Comparison of ENCODE assay signal across 18 cellular contexts in genomic region chr13:85853901-85854663, GRCh38. TPM values are rescaled to one million over a fixed set of nuclear protein-coding genes. Genes with fewer than 3 reads are reported as not detected.
A peak's percentile ranks its signal among the peaks of the same experiment; 100 is the strongest.
DNase-seq lines count a peak whose midpoint lies in the region; ATAC-seq and TF ChIP-seq lines count a peak whose summit lies in the region.
"Had no signal": no experiment of that assay in that cellular context is flagged by ENCODE, and none has a peak within 500 bp of the region (broad histone marks: within the 10 kb centered on the region; RNA-seq: fewer than 3 reads in every experiment).

No MANE protein-coding gene starts in this region.

- no peaks in the 10 kb centered on the region for H3K36me3 ChIP-seq in IMR-90 (ENCODE audit: control insufficient read depth, insufficient read depth, low read length)
- no peaks in the 10 kb centered on the region for H3K36me3 ChIP-seq in mesendoderm (ENCODE audit: control insufficient read depth, insufficient read depth, low read length)
- no peaks in the 10 kb centered on the region for H3K36me3 ChIP-seq in upper lobe of left lung
- H3K36me3 ChIP-seq: BLaER1 had no signal

- H4K5ac ChIP-seq in IMR-90 (ENCODE audit: low read depth, low read length) (no peak overlapping the region), mesendoderm (ENCODE audit: low read length) (no peak overlapping the region)

- no TSS peak for BruUV-seq in IMR-90 (replicated peaks; lab: Mats Ljungman, UMichigan)

- H2AFZ ChIP-seq in IMR-90 (replicated peaks; ENCODE audit: low read length, poor library complexity), result peak overlapping the region; percentile 33
- H2AFZ ChIP-seq: GM23248 had no signal

- no CpG with 5 or more reads among the region's 11 CpGs for WGBS in IMR-90 (ENCODE audit: extremely low coverage in 2 of 2, insufficient read length in 1 of 2), 2 experiments
- WGBS in mesendoderm (ENCODE audit: extremely low coverage, insufficient coverage, low lambda C conversion rate), result no CpG with 5 or more reads among the region's 11 CpGs
- WGBS in upper lobe of left lung, 2 donors, result 86 to 93% methylated on average over 6 to 10 of the region's 11 CpGs

- no peak overlapping the region for H3K56ac ChIP-seq in IMR-90 (ENCODE audit: extremely low read depth, insufficient read depth, low read length)
- H3K56ac ChIP-seq in mesendoderm (ENCODE audit: low read length), result no peak overlapping the region

- TF ChIP-seq EP300 in upper lobe of left lung (IDR thresholded peaks at IDR 0.05), result no peak

- no peak overlapping the region for H3K14ac ChIP-seq in IMR-90 (replicated peaks; ENCODE audit: low read depth, low read length)

- POLR2A ChIA-PET in IMR-90 (lab: Charles Lee; ENCODE audit: unreplicated experiment), result no interaction called here

- TF ChIP-seq RAD21 in IMR-90 (IDR thresholded peaks at IDR 0.05; ENCODE audit: low read length), result no peak

- no peak overlapping the region for H3K18ac ChIP-seq in IMR-90 (ENCODE audit: low read depth, low read length)
- H3K18ac ChIP-seq in mesendoderm (ENCODE audit: low read length), result no peak overlapping the region

- no peak overlapping the region for H3K4me2 ChIP-seq in IMR-90 (ENCODE audit: low read depth, low read length)
- H3K4me2 ChIP-seq in mesendoderm (ENCODE audit: low read length), result no peak overlapping the region
- H3K4me2 ChIP-seq: BLaER1 had no signal

- no peak overlapping the region for H3K23ac ChIP-seq in IMR-90 (ENCODE audit: low read depth, low read length)
- no peak overlapping the region for H3K23ac ChIP-seq in mesendoderm (ENCODE audit: low read length)

- H2BK5ac ChIP-seq in IMR-90 (ENCODE audit: low read depth, low read length, poor library complexity, severe bottlenecking), result no peak overlapping the region
- no peak overlapping the region for H2BK5ac ChIP-seq in mesendoderm (ENCODE audit: low read length)

- H3K9me1 ChIP-seq in IMR-90 (ENCODE audit: insufficient read depth, low read length), result no peaks in the 10 kb centered on the region

- TF ChIP-seq CTCF in IMR-90 (conservative IDR thresholded peaks at IDR 0.05; ENCODE audit: low read depth, low read length), result no peak
- TF ChIP-seq CTCF in upper lobe of left lung (IDR thresholded peaks at IDR 0.05), result no peak

- H4K91ac ChIP-seq in IMR-90 (ENCODE audit: insufficient read depth, low read depth, low read length), result no peak overlapping the region

- H3K4me3 ChIP-seq in IMR-90 (ENCODE audit: insufficient read depth, low read depth, low read length), result no peak overlapping the region
- no peak overlapping the region for H3K4me3 ChIP-seq in mesendoderm (ENCODE audit: low read length)
- H3K4me3 ChIP-seq in upper lobe of left lung, result no peak overlapping the region
- H3K4me3 ChIP-seq: BLaER1, GM23248 had no signal

- intact Hi-C loops in IMR-90 (cut with micrococcal nuclease), result no loop called here

- no peaks in the 10 kb centered on the region for H3K79me1 ChIP-seq in IMR-90 (ENCODE audit: low read depth in 1 of 2, low read length in 2 of 2)
- H3K79me1 ChIP-seq in mesendoderm (ENCODE audit: low read length), result no peaks in the 10 kb centered on the region

- no peak overlapping the region for H2BK120ac ChIP-seq in IMR-90 (ENCODE audit: low read depth, low read length)
- H2BK120ac ChIP-seq in mesendoderm (ENCODE audit: low read depth, low read length), result no peak overlapping the region

- in situ Hi-C loops in IMR-90 (cut with MboI; ENCODE audit: low sequenced_read_pairs), result no loop called here

- H2BK20ac ChIP-seq in IMR-90 (ENCODE audit: low read depth, low read length), result no peak overlapping the region

- no peak for TF ChIP-seq POLR2A in IMR-90 (IDR thresholded peaks at IDR 0.05; ENCODE audit: low read depth, low read length)
- no peak for TF ChIP-seq POLR2A in upper lobe of left lung (IDR thresholded peaks at IDR 0.05)
- no peak for TF ChIP-seq POLR2A in erythroblast (IDR thresholded peaks at IDR 0.05; ENCODE audit: low read length)

- no peaks in the 10 kb centered on the region for H3K79me2 ChIP-seq in mesendoderm (ENCODE audit: control insufficient read depth, insufficient read depth, low read length)

- peaks cover 3% of the 10 kb centered on the region for H3K9me3 ChIP-seq in IMR-90 (ENCODE audit: control insufficient read depth, insufficient read depth, low read length)
- peaks cover 0 to 24% (median 4%) of the 10 kb centered on the region in 4 donors for H3K9me3 ChIP-seq in upper lobe of left lung

- CTCF ChIA-PET in IMR-90 (lab: Yijun Ruan, JAX), result no interaction called here

- DNase-seq in IMR-90 (no peak), OCI-M1 (lab: John Stamatoyannopoulos, UW) (peak; percentile 6), mesendoderm (peak; percentile 26), upper lobe of left lung (peak in 1 of 2 donors; percentile 37), erythroblast (lab: John Stamatoyannopoulos, UW) (no peak)
- DNase-seq: CD8-positive, alpha-beta T cell; DND-41; GM23248; HCEC 1CT; MM.1S; NCI-H1092 treated with DMSO at 0.1 percent for 48 hours; NCI-H2081; NCI-H446 treated with DMSO at 0.1 percent for 48 hours; SIG-M5 had no signal

- H2AK9ac ChIP-seq in IMR-90 (replicated peaks; ENCODE audit: low read depth, low read length, poor library complexity), result no peak overlapping the region

- H2AK5ac ChIP-seq in IMR-90 (ENCODE audit: low read depth, low read length) (no peak overlapping the region), mesendoderm (ENCODE audit: low read length) (no peak overlapping the region)

- ATAC-seq in IMR-90 (ENCODE audit: low read depth), result no peak
- peak; percentile 35 to 43 for ATAC-seq in upper lobe of left lung (ENCODE audit: low FRiP score in 2 of 2)
- no peak for ATAC-seq in HG02798 (IDR thresholded peaks at IDR 0.05; ENCODE audit: poor library complexity, unreplicated experiment)
- no peak for ATAC-seq in esophagus mucosa
- ATAC-seq: CD8-positive, alpha-beta T cell had no signal

- no peak overlapping the region for H3K27ac ChIP-seq in IMR-90 (ENCODE audit: insufficient read depth, low read length)
- no peak overlapping the region for H3K27ac ChIP-seq in mesendoderm (ENCODE audit: low read depth, low read length)
- no peak overlapping the region for H3K27ac ChIP-seq in upper lobe of left lung
- H3K27ac ChIP-seq: BLaER1, GM23248 had no signal

- H3K9ac ChIP-seq in IMR-90 (ENCODE audit: low read depth, low read length) (no peak overlapping the region), mesendoderm (ENCODE audit: low read length) (no peak overlapping the region)
- H3K9ac ChIP-seq: BLaER1, GM23248 had no signal

- dilution Hi-C loops in IMR-90 (cut with HindIII; ENCODE audit: low sequenced_read_pairs, unreplicated experiment), result no loop called here

- H3K4me1 ChIP-seq in IMR-90 (ENCODE audit: control insufficient read depth, insufficient read depth, low read length) (no peaks in the 10 kb centered on the region), mesendoderm (ENCODE audit: control insufficient read depth, low read depth, low read length) (no peaks in the 10 kb centered on the region), upper lobe of left lung (no peaks in the 10 kb centered on the region)
- H3K4me1 ChIP-seq: BLaER1 had no signal

- no peaks in the 10 kb centered on the region for H4K20me1 ChIP-seq in IMR-90 (ENCODE audit: insufficient read depth, low read length)
- H4K20me1 ChIP-seq: BLaER1 had no signal

- no peaks in the 10 kb centered on the region for H3K27me3 ChIP-seq in IMR-90 (ENCODE audit: control insufficient read depth, insufficient read depth, low read length)
- H3K27me3 ChIP-seq in mesendoderm (ENCODE audit: insufficient read depth, low read length, poor library complexity), result no peaks in the 10 kb centered on the region
- H3K27me3 ChIP-seq in upper lobe of left lung, result no peaks in the 10 kb centered on the region
- H3K27me3 ChIP-seq: BLaER1 had no signal

- no peak overlapping the region for H3K4ac ChIP-seq in IMR-90 (ENCODE audit: low read depth, low read length)
- H3K4ac ChIP-seq in mesendoderm (ENCODE audit: low read depth, low read length), result no peak overlapping the region

- H4K8ac ChIP-seq in IMR-90 (ENCODE audit: low read depth in 2 of 2, low read length in 2 of 2), result no peak overlapping the region
- H4K8ac ChIP-seq in mesendoderm (ENCODE audit: low read depth, low read length), result no peak overlapping the region

- H2BK15ac ChIP-seq in IMR-90 (ENCODE audit: low read depth, low read length), result no peak overlapping the region
- no peak overlapping the region for H2BK15ac ChIP-seq in mesendoderm (replicated peaks; ENCODE audit: low read depth)

TF ChIP-seq in IMR-90, 13 proteins besides CTCF, POLR2A, EP300 and RAD21 (continues in another document):
- TF ChIP-seq MXI1 (IDR thresholded peaks at IDR 0.05; ENCODE audit: borderline replicate concordance, low read depth, low read length), result no peak
- TF ChIP-seq FOS (IDR thresholded peaks at IDR 0.05; ENCODE audit: low read depth, low read length), result no peak
- no peak for TF ChIP-seq MAZ (IDR thresholded peaks at IDR 0.05; ENCODE audit: borderline replicate concordance, low read depth, low read length)
- TF ChIP-seq SMC3 (IDR thresholded peaks at IDR 0.05; ENCODE audit: low read depth, low read length), result no peak
- TF ChIP-seq, protein P1, sequence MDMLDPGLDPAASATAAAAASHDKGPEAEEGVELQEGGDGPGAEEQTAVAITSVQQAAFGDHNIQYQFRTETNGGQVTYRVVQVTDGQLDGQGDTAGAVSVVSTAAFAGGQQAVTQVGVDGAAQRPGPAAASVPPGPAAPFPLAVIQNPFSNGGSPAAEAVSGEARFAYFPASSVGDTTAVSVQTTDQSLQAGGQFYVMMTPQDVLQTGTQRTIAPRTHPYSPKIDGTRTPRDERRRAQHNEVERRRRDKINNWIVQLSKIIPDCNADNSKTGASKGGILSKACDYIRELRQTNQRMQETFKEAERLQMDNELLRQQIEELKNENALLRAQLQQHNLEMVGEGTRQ (IDR thresholded peaks at IDR 0.05; ENCODE audit: low read depth, low read length), result no peak
- no peak for TF ChIP-seq BHLHE40 (IDR thresholded peaks at IDR 0.05; ENCODE audit: low read depth, low read length)
- no peak for TF ChIP-seq CHD1 (IDR thresholded peaks at IDR 0.05; ENCODE audit: low read depth, low read length)
- TF ChIP-seq MAFK (IDR thresholded peaks at IDR 0.05; ENCODE audit: low read depth, low read length), result no peak
- TF ChIP-seq RFX5 (IDR thresholded peaks at IDR 0.05; ENCODE audit: low read depth, low read length), result no peak
- no peak for TF ChIP-seq RCOR1 (IDR thresholded peaks at IDR 0.05; ENCODE audit: insufficient replicate concordance, low read length)

RNA-seq across cellular contexts. Expression of gene SLITRK6, which starts 54.9 kb away (rescaled TPM):
- total RNA-seq in IMR-90 (2012; rRNA removed), result 1.6 and 1.7 TPM in 2 replicates
- polyA plus RNA-seq in IMR-90 (2012; rRNA removed), result 0.85 and 1.1 TPM in 2 replicates
- 0.12 and 0.24 TPM in 2 replicates for polyA plus RNA-seq in IMR-90 (2012; cell fraction: cytosol; rRNA removed)
- polyA plus RNA-seq in IMR-90 (2012; cell fraction: nucleus; rRNA removed; ENCODE audit: low replicate concordance), result 0.03 and 1.5 TPM in 2 replicates
- 0.67 TPM for polyA plus RNA-seq in mesendoderm (2013, experiment 1 of 2)
- polyA plus RNA-seq in mesendoderm (2013, experiment 2 of 2), result 0.71 TPM
- total RNA-seq in upper lobe of left lung, result 10 to 100 TPM in 1 of 6 donors, 1 to 10 TPM in 4, under 1 TPM in 1; 0.66 to 12.4 (median 2.9) TPM
- 4.0 TPM for total RNA-seq in esophagus mucosa
- total RNA-seq: CD8-positive, alpha-beta T cell; GM23248; LHCN-M2 had no signal
- polyA plus RNA-seq: GM23248 had no signal

Comparison
In these comparisons a context has a peak if more than half of its experiments do, and no peak if none do; other contexts are left out.
1. ATAC-seq: peak in upper lobe of left lung (2 of 2); none in IMR-90 (single experiment), HG02798 (single experiment) and esophagus mucosa (single experiment).
2. DNase-seq: peak in OCI-M1 (single experiment) and mesendoderm (single experiment); none in IMR-90 (single experiment) and erythroblast (0 of 2).